Comparison of ENCODE assay signal across 10 cellular contexts in genomic region chr1:30378991-30379581, GRCh38.
DNase-seq lines count a peak whose midpoint lies in the region; ATAC-seq and TF ChIP-seq lines count a peak whose summit lies in the region.
"Had no signal": no experiment of that assay in that cellular context is flagged by ENCODE, and none has a peak within 500 bp of the region (broad histone marks: within the 10 kb centered on the region; RNA-seq: fewer than 3 reads in every experiment).

No MANE protein-coding gene starts in this region.

- no peak overlapping the region for H3K4me2 ChIP-seq in IMR-90 (ENCODE audit: low read depth, low read length)
- no peak overlapping the region for H3K4me2 ChIP-seq in mesendoderm (ENCODE audit: low read length)

- no peaks in the 10 kb centered on the region for H4K20me1 ChIP-seq in IMR-90 (ENCODE audit: insufficient read depth, low read length)

- peaks cover 3% of the 10 kb centered on the region; the same call in 1 of the 2 replicates for H3K27me3 ChIP-seq in IMR-90 (ENCODE audit: control insufficient read depth, insufficient read depth, low read length)
- H3K27me3 ChIP-seq in mesendoderm (ENCODE audit: insufficient read depth, low read length, poor library complexity), result no peaks in the 10 kb centered on the region

- TF ChIP-seq RAD21 in IMR-90 (IDR thresholded peaks at IDR 0.05; ENCODE audit: low read length), result no peak

- H3K4me1 Mint-ChIP-seq in osteocyte (ENCODE audit: unreplicated experiment), result peaks cover 2% of the 10 kb centered on the region

- no peaks in the 10 kb centered on the region for H3K9me3 ChIP-seq in IMR-90 (ENCODE audit: control insufficient read depth, insufficient read depth, low read length)
- H3K9me3 ChIP-seq: heart left ventricle had no signal

- H3K4ac ChIP-seq in IMR-90 (ENCODE audit: low read depth, low read length), result no peak overlapping the region
- no peak overlapping the region for H3K4ac ChIP-seq in mesendoderm (ENCODE audit: low read depth, low read length)

- H3K36me3 Mint-ChIP-seq in osteocyte (ENCODE audit: unreplicated experiment), result no peaks in the 10 kb centered on the region

- H2BK120ac ChIP-seq in IMR-90 (ENCODE audit: low read depth, low read length), result no peak overlapping the region
- no peak overlapping the region for H2BK120ac ChIP-seq in mesendoderm (ENCODE audit: low read depth, low read length)

- no peaks in the 10 kb centered on the region for H3K4me1 ChIP-seq in IMR-90 (ENCODE audit: control insufficient read depth, insufficient read depth, low read length)
- H3K4me1 ChIP-seq in mesendoderm (ENCODE audit: control insufficient read depth, low read depth, low read length), result no peaks in the 10 kb centered on the region

- H4K5ac ChIP-seq in IMR-90 (ENCODE audit: low read depth, low read length), result no peak overlapping the region
- H4K5ac ChIP-seq in mesendoderm (ENCODE audit: low read length), result no peak overlapping the region

- H3K27ac Mint-ChIP-seq in osteocyte (ENCODE audit: unreplicated experiment), result no peak overlapping the region

- no peak overlapping the region for H2BK15ac ChIP-seq in IMR-90 (ENCODE audit: low read depth, low read length)
- no peak overlapping the region for H2BK15ac ChIP-seq in mesendoderm (replicated peaks; ENCODE audit: low read depth)

- no peaks in the 10 kb centered on the region for H3K36me3 ChIP-seq in IMR-90 (ENCODE audit: control insufficient read depth, insufficient read depth, low read length)
- H3K36me3 ChIP-seq in mesendoderm (ENCODE audit: control insufficient read depth, insufficient read depth, low read length), result no peaks in the 10 kb centered on the region
- H3K36me3 ChIP-seq: heart left ventricle had no signal

- H3K79me1 ChIP-seq in IMR-90 (ENCODE audit: low read depth in 1 of 2, low read length in 2 of 2), result no peaks in the 10 kb centered on the region
- H3K79me1 ChIP-seq in mesendoderm (ENCODE audit: low read length), result no peaks in the 10 kb centered on the region

- WGBS in IMR-90 (ENCODE audit: extremely low coverage in 2 of 2, insufficient read length in 1 of 2), 2 experiments, result 0% methylated on average over 1 of the region's 18 CpGs; no CpG with 5 or more reads in 1 of the 2 experiments
- no CpG with 5 or more reads among the region's 18 CpGs for WGBS in mesendoderm (ENCODE audit: extremely low coverage, insufficient coverage, low lambda C conversion rate)

- TF ChIP-seq POLR2A in IMR-90 (IDR thresholded peaks at IDR 0.05; ENCODE audit: low read depth, low read length), result no peak

- no peak overlapping the region for H3K4me3 Mint-ChIP-seq in osteocyte (ENCODE audit: unreplicated experiment)

- H3K27ac ChIP-seq in IMR-90 (ENCODE audit: insufficient read depth, low read length) (no peak overlapping the region), mesendoderm (ENCODE audit: low read depth, low read length) (no peak overlapping the region)
- H3K27ac ChIP-seq: heart left ventricle had no signal

- H3K9ac ChIP-seq in IMR-90 (ENCODE audit: low read depth, low read length) (no peak overlapping the region), mesendoderm (ENCODE audit: low read length) (no peak overlapping the region)

- no peaks in the 10 kb centered on the region for H3K9me1 ChIP-seq in IMR-90 (ENCODE audit: insufficient read depth, low read length)

- intact Hi-C loops in IMR-90 (cut with micrococcal nuclease), result loop anchor here (10.0 kb wide), 1 partner anchor 464 kb away; no protein-coding TSS in a partner anchor
- intact Hi-C loops in left colon (cut with DNase I, micrococcal nuclease), result no loop called here

- TF ChIP-seq CTCF in IMR-90 (conservative IDR thresholded peaks at IDR 0.05; ENCODE audit: low read depth, low read length), result no peak
- no peak for TF ChIP-seq CTCF in osteocyte (IDR thresholded peaks at IDR 0.05)

- no peaks in the 10 kb centered on the region for H3K79me2 ChIP-seq in mesendoderm (ENCODE audit: control insufficient read depth, insufficient read depth, low read length)

- H2AFZ ChIP-seq in IMR-90 (replicated peaks; ENCODE audit: low read length, poor library complexity), result peak overlapping the region; percentile 40

- CTCF ChIA-PET in IMR-90 (lab: Yijun Ruan, JAX), result no interaction called here

- DNase-seq in COLO829 (ENCODE audit: low spot score) (peak; percentile 64), IMR-90 (peak; percentile 69), epidermal melanocyte (ENCODE audit: insufficient read length, low spot score) (peak; percentile 51), osteocyte (ENCODE audit: extremely low spot score, unreplicated experiment) (peak; percentile 74), left colon (no peak), mesendoderm (no peak)
- DNase-seq: heart left ventricle; stimulated activated CD8-positive, alpha-beta memory T cell treated with anti-CD3 and anti-CD28 coated beads, Interleukin-4, amount 100 ng/mL, for 48 hours had no signal

- dilution Hi-C loops in IMR-90 (cut with HindIII; ENCODE audit: low sequenced_read_pairs, unreplicated experiment), result no loop called here

- H3K18ac ChIP-seq in IMR-90 (ENCODE audit: low read depth, low read length) (no peak overlapping the region), mesendoderm (ENCODE audit: low read length) (no peak overlapping the region)

- no TSS peak for BruUV-seq in IMR-90 (replicated peaks; lab: Mats Ljungman, UMichigan)

- POLR2A ChIA-PET in IMR-90 (lab: Charles Lee; ENCODE audit: unreplicated experiment), result no interaction called here

- ATAC-seq in IMR-90 (ENCODE audit: low read depth) (peak; percentile 28; the same call in 1 of the 2 replicates), left colon (no peak), GM21367 (IDR thresholded peaks at IDR 0.05; ENCODE audit: unreplicated experiment) (no peak), HG02973 (IDR thresholded peaks at IDR 0.05; ENCODE audit: unreplicated experiment) (no peak)

- peak overlapping the region; percentile 21 for H2AK9ac ChIP-seq in IMR-90 (replicated peaks; ENCODE audit: low read depth, low read length, poor library complexity)

- H4K8ac ChIP-seq in IMR-90 (ENCODE audit: low read depth in 2 of 2, low read length in 2 of 2) (no peak overlapping the region), mesendoderm (ENCODE audit: low read depth, low read length) (no peak overlapping the region)

- H2BK20ac ChIP-seq in IMR-90 (ENCODE audit: low read depth, low read length), result no peak overlapping the region

- no peak overlapping the region for H3K14ac ChIP-seq in IMR-90 (replicated peaks; ENCODE audit: low read depth, low read length)

- H3K23ac ChIP-seq in IMR-90 (ENCODE audit: low read depth, low read length) (no peak overlapping the region), mesendoderm (ENCODE audit: low read length) (no peak overlapping the region)

- H3K9me3 Mint-ChIP-seq in osteocyte (ENCODE audit: unreplicated experiment), result no peaks in the 10 kb centered on the region

- H2BK5ac ChIP-seq in IMR-90 (ENCODE audit: low read depth, low read length, poor library complexity, severe bottlenecking) (no peak overlapping the region), mesendoderm (ENCODE audit: low read length) (no peak overlapping the region)

- H3K27me3 Mint-ChIP-seq in osteocyte (ENCODE audit: unreplicated experiment), result peaks cover 7% of the 10 kb centered on the region

- H3K56ac ChIP-seq in IMR-90 (ENCODE audit: extremely low read depth, insufficient read depth, low read length), result no peak overlapping the region
- no peak overlapping the region for H3K56ac ChIP-seq in mesendoderm (ENCODE audit: low read length)

- no peak overlapping the region for H4K91ac ChIP-seq in IMR-90 (ENCODE audit: insufficient read depth, low read depth, low read length)

- H3K4me3 ChIP-seq in IMR-90 (ENCODE audit: insufficient read depth, low read depth, low read length) (no peak overlapping the region), mesendoderm (ENCODE audit: low read length) (no peak overlapping the region)
- H3K4me3 ChIP-seq: heart left ventricle had no signal

- in situ Hi-C loops in IMR-90 (cut with MboI; ENCODE audit: low sequenced_read_pairs), result no loop called here

- H2AK5ac ChIP-seq in IMR-90 (ENCODE audit: low read depth, low read length) (no peak overlapping the region), mesendoderm (ENCODE audit: low read length) (no peak overlapping the region)

TF ChIP-seq in IMR-90, 13 proteins besides CTCF, POLR2A, EP300 and RAD21:
- TF ChIP-seq CHD1 (IDR thresholded peaks at IDR 0.05; ENCODE audit: low read depth, low read length) (no peak), RFX5 (IDR thresholded peaks at IDR 0.05; ENCODE audit: low read depth, low read length) (no peak), NFE2L2 (IDR thresholded peaks at IDR 0.05; ENCODE audit: low read depth, low read length) (no peak), MXI1 (IDR thresholded peaks at IDR 0.05; ENCODE audit: borderline replicate concordance, low read depth, low read length) (no peak), FOS (IDR thresholded peaks at IDR 0.05; ENCODE audit: low read depth, low read length) (no peak), SMC3 (IDR thresholded peaks at IDR 0.05; ENCODE audit: low read depth, low read length) (no peak), MAZ (IDR thresholded peaks at IDR 0.05; ENCODE audit: borderline replicate concordance, low read depth, low read length) (no peak), CEBPB (IDR thresholded peaks at IDR 0.05; ENCODE audit: low read depth, low read length) (no peak), RCOR1 (IDR thresholded peaks at IDR 0.05; ENCODE audit: insufficient replicate concordance, low read length) (no peak), BHLHE40 (IDR thresholded peaks at IDR 0.05; ENCODE audit: low read depth, low read length) (no peak), MAFK (IDR thresholded peaks at IDR 0.05; ENCODE audit: low read depth, low read length) (no peak)
- TF ChIP-seq, protein P1, sequence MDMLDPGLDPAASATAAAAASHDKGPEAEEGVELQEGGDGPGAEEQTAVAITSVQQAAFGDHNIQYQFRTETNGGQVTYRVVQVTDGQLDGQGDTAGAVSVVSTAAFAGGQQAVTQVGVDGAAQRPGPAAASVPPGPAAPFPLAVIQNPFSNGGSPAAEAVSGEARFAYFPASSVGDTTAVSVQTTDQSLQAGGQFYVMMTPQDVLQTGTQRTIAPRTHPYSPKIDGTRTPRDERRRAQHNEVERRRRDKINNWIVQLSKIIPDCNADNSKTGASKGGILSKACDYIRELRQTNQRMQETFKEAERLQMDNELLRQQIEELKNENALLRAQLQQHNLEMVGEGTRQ (IDR thresholded peaks at IDR 0.05; ENCODE audit: low read depth, low read length), result no peak
- TF ChIP-seq, protein P2, sequence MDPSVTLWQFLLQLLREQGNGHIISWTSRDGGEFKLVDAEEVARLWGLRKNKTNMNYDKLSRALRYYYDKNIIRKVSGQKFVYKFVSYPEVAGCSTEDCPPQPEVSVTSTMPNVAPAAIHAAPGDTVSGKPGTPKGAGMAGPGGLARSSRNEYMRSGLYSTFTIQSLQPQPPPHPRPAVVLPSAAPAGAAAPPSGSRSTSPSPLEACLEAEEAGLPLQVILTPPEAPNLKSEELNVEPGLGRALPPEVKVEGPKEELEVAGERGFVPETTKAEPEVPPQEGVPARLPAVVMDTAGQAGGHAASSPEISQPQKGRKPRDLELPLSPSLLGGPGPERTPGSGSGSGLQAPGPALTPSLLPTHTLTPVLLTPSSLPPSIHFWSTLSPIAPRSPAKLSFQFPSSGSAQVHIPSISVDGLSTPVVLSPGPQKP (IDR thresholded peaks at IDR 0.05; ENCODE audit: borderline replicate concordance, low read depth, low read length), result no peak

Comparison
In these comparisons a context has a peak if more than half of its experiments do, and no peak if none do; other contexts are left out.
1. DNase-seq: peak in COLO829 (single experiment), IMR-90 (single experiment), epidermal melanocyte (single experiment) and osteocyte (single experiment); none in left colon (0 of 2) and mesendoderm (single experiment).